ENCODE assay signal across 14 cellular contexts in genomic region chr2:163595033-163595432, GRCh38.
DNase-seq lines count a peak whose midpoint lies in the region; ATAC-seq, FAIRE-seq and TF ChIP-seq lines count a peak whose summit lies in the region.
"Had no signal": no experiment of that assay in that cellular context is flagged by ENCODE, and none has a peak within 500 bp of the region (broad histone marks: within the 10 kb centered on the region; RNA-seq: fewer than 3 reads in every experiment).

No MANE protein-coding gene starts in this region.

- H3K27ac ChIP-seq in ACC112 (ENCODE audit: low read depth, low read length) (no peak overlapping the region; the same call in 1 of the 2 replicates), endodermal cell (ENCODE audit: low read depth, low read length) (peak overlapping the region; percentile 90), neural progenitor cell (peak overlapping the region; percentile 12), pancreas (no peak overlapping the region)
- H3K27ac ChIP-seq: BLaER1 treated with 17β-estradiol and CSF1 and Interleukin-3, amounts not matched to agents 10 nM and 100 nM had no signal

- H3K79me2 ChIP-seq in ACC112 (ENCODE audit: control insufficient read depth, insufficient read depth, low read length, unreplicated experiment) (no peaks in the 10 kb centered on the region), neural progenitor cell (ENCODE audit: low read depth) (no peaks in the 10 kb centered on the region)

- H3K9me3 Mint-ChIP-seq in endodermal cell (no peaks in the 10 kb centered on the region), neural progenitor cell (no peaks in the 10 kb centered on the region)

- no peaks in the 10 kb centered on the region for H3K27me3 ChIP-seq in ACC112 (ENCODE audit: insufficient read depth, low read length)
- H3K27me3 ChIP-seq in endodermal cell (ENCODE audit: control insufficient read depth, insufficient read depth, low read length, poor library complexity, severe bottlenecking), result no peaks in the 10 kb centered on the region
- H3K27me3 ChIP-seq in neural progenitor cell, result no peaks in the 10 kb centered on the region
- H3K27me3 ChIP-seq in pancreas, result no peaks in the 10 kb centered on the region
- H3K27me3 ChIP-seq: BLaER1 treated with 17β-estradiol and CSF1 and Interleukin-3, amounts not matched to agents 10 nM and 100 nM had no signal

- H3K27me3 Mint-ChIP-seq in endodermal cell (ENCODE audit: insufficient read depth), result no peaks in the 10 kb centered on the region
- H3K27me3 Mint-ChIP-seq in neural progenitor cell (ENCODE audit: insufficient read depth, low read depth), result no peaks in the 10 kb centered on the region

- H3K4me1 ChIP-seq in ACC112 (ENCODE audit: control insufficient read depth, insufficient read depth, low read length, unreplicated experiment), result peaks cover 7% of the 10 kb centered on the region
- H3K4me1 ChIP-seq in endodermal cell (ENCODE audit: control insufficient read depth, insufficient read depth, low read length), result peaks cover 5% of the 10 kb centered on the region
- H3K4me1 ChIP-seq in neural progenitor cell, result peaks cover 49% of the 10 kb centered on the region
- H3K4me1 ChIP-seq in pancreas, result peaks cover 0 to 4% (median 0%) of the 10 kb centered on the region in 3 donors
- H3K4me1 ChIP-seq: BLaER1 treated with 17β-estradiol and CSF1 and Interleukin-3, amounts not matched to agents 10 nM and 100 nM had no signal

- H3K36me3 ChIP-seq in ACC112 (ENCODE audit: insufficient read depth, low read length), result no peaks in the 10 kb centered on the region
- H3K36me3 ChIP-seq in endodermal cell (ENCODE audit: control insufficient read depth, insufficient read depth, low read length), result no peaks in the 10 kb centered on the region
- no peaks in the 10 kb centered on the region for H3K36me3 ChIP-seq in neural progenitor cell
- H3K36me3 ChIP-seq in pancreas, result no peaks in the 10 kb centered on the region
- H3K36me3 ChIP-seq: BLaER1 treated with 17β-estradiol and CSF1 and Interleukin-3, amounts not matched to agents 10 nM and 100 nM had no signal

- H3K27ac Mint-ChIP-seq in endodermal cell (no peak overlapping the region), neural progenitor cell (peak overlapping the region; percentile 97)

- no peak for ATAC-seq in pancreas
- ATAC-seq: Panc1 had no signal

- H3K9me3 ChIP-seq in endodermal cell (ENCODE audit: control insufficient read depth, low read length) (no peaks in the 10 kb centered on the region), neural progenitor cell (ENCODE audit: low read depth) (no peaks in the 10 kb centered on the region), pancreas (no peaks in the 10 kb centered on the region)
- H3K9me3 ChIP-seq: BLaER1 treated with 17β-estradiol and CSF1 and Interleukin-3, amounts not matched to agents 10 nM and 100 nM had no signal

- WGBS in endodermal cell (ENCODE audit: insufficient coverage in 1 of 2, insufficient read length in 1 of 2), 2 experiments, result 63 to 95% methylated on average over 1 of the region's 1 CpG
- WGBS in pancreas, 2 donors, result 87 to 90% methylated on average over 1 of the region's 1 CpG

- H3K9ac ChIP-seq in endodermal cell (ENCODE audit: extremely low read depth, low read length, poor library complexity, severe bottlenecking) (no peak overlapping the region), neural progenitor cell (no peak overlapping the region)
- H3K9ac ChIP-seq: BLaER1 treated with 17β-estradiol and CSF1 and Interleukin-3, amounts not matched to agents 10 nM and 100 nM had no signal

- H3K4me3 ChIP-seq in ACC112 (ENCODE audit: low read depth, low read length), result no peak overlapping the region
- H3K4me3 ChIP-seq in endodermal cell (ENCODE audit: low read length), result no peak overlapping the region
- no peak overlapping the region for H3K4me3 ChIP-seq in neural progenitor cell
- H3K4me3 ChIP-seq in pancreas, result no peak overlapping the region
- H3K4me3 ChIP-seq: BLaER1 treated with 17β-estradiol and CSF1 and Interleukin-3, amounts not matched to agents 10 nM and 100 nM had no signal

- H3K4me3 Mint-ChIP-seq in endodermal cell (no peak overlapping the region), neural progenitor cell (peak overlapping the region; percentile 1)

- H2AFZ ChIP-seq in ACC112 (ENCODE audit: low read length, unreplicated experiment), result peak overlapping the region; percentile 26
- peak overlapping the region; percentile 56 for H2AFZ ChIP-seq in neural progenitor cell (replicated peaks)

- H3K36me3 Mint-ChIP-seq in endodermal cell (ENCODE audit: low read depth) (no peaks in the 10 kb centered on the region), neural progenitor cell (no peaks in the 10 kb centered on the region)

- no peaks in the 10 kb centered on the region for H4K20me1 ChIP-seq in neural progenitor cell (ENCODE audit: low read depth)
- H4K20me1 ChIP-seq: BLaER1 treated with 17β-estradiol and CSF1 and Interleukin-3, amounts not matched to agents 10 nM and 100 nM had no signal

- H3K4me1 Mint-ChIP-seq in endodermal cell (peaks cover 27% of the 10 kb centered on the region), neural progenitor cell (peaks cover 57% of the 10 kb centered on the region)

- no peak for TF ChIP-seq CTCF in endodermal cell (conservative IDR thresholded peaks at IDR 0.05)
- no peak for TF ChIP-seq CTCF in neural progenitor cell (IDR thresholded peaks at IDR 0.05)
- TF ChIP-seq CTCF in pancreas (IDR thresholded peaks at IDR 0.05), result no peak

- DNase-seq in NCI-H69 (lab: John Stamatoyannopoulos, UW) (peak; percentile 54), endodermal cell (no peak), neural progenitor cell (ENCODE audit: low spot score) (no peak), pancreas (no peak), NCI-H1930 (lab: John Stamatoyannopoulos, UW) (no peak), urothelium cell line (ENCODE audit: low spot score) (no peak), LoVo (ENCODE audit: low spot score) (no peak)
- DNase-seq: 8988T, NCI-H1436 treated with DMSO at 0.1 percent for 48 hours, NCI-H2227 treated with DMSO at 0.1 percent for 48 hours, Right ventricle myocardium superior had no signal

- no peak for FAIRE-seq in pancreas (lab: Jason Lieb, UNC)
- FAIRE-seq in urothelium cell line (lab: Jason Lieb, UNC), result no peak

- H3F3A ChIP-seq in neural progenitor cell (ENCODE audit: low read depth), result peaks cover 22% of the 10 kb centered on the region

- intact Hi-C loops in pancreas (cut with DNase I), result no loop called here

- H3K4me2 ChIP-seq in neural progenitor cell, result peak overlapping the region; percentile 39
- H3K4me2 ChIP-seq: BLaER1 treated with 17β-estradiol and CSF1 and Interleukin-3, amounts not matched to agents 10 nM and 100 nM had no signal

Comparison
In these comparisons a context has a peak if more than half of its experiments do, and no peak if none do; other contexts are left out.
1. H3K27ac ChIP-seq: peak in endodermal cell (single experiment) and neural progenitor cell (single experiment); none in ACC112 (single experiment) and pancreas (0 of 4).